In the genomic region with DNA sequence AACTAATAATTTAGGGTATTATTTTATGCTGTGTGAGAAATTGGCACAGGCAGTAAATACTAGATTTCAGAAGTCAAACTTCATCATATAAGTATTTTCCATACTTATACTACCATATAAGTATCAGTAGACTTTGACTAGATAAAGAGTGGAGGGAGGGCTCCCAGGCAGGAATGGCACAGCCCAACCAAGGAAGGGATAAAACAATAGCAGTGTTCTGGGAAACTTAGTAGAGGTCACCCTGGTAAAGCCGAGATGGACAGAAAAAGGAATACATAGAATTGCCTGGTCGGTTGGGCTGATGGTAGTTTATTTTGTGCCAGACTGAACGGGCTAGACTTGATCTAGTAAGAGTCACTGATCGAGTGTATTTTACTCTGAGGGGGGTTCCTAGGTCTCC, we compare ENCODE assay signal across 16 cellular contexts. TPM values are rescaled to one million over a fixed set of nuclear protein-coding genes. Genes with fewer than 3 reads are reported as not detected.
"Had no signal": no experiment of that assay in that cellular context is flagged by ENCODE, and none has a peak within 500 bp of the region (broad histone marks: within the 10 kb centered on the region; RNA-seq: fewer than 3 reads in every experiment).

No MANE protein-coding gene starts in this region.

- DNase-seq: activated CD4-positive, alpha-beta T cell treated with anti-CD3 and anti-CD28 coated beads, Interleukin-2, amount 50 U/mL, for 4 hours; activated CD4-positive, CD25-positive, alpha-beta regulatory T cell treated with anti-CD3 and anti-CD28 coated beads, Interleukin-2, amount 50 U/mL, for 72 hours; activated CD8-positive, alpha-beta memory T cell treated with anti-CD3 and anti-CD28 coated beads, Interleukin-2, amount 10 ng/mL, durations not matched to agents 7 days and 5 days; activated gamma-delta T cell; activated naive CD8-positive, alpha-beta T cell treated with anti-CD3 and anti-CD28 coated beads for 36 hours; activated T-cell treated with anti-CD3 and anti-CD28 coated beads, Interleukin-2, amount 50 U/mL, for 4 hours; aorta; effector memory CD8-positive, alpha-beta T cell; T-helper 9 cell had no signal

- H3K4me3 Mint-ChIP-seq: activated CD8-positive, alpha-beta memory T cell treated with anti-CD3 and anti-CD28 coated beads, Interleukin-2, amount 10 ng/mL, durations not matched to agents 7 days and 5 days; activated naive CD8-positive, alpha-beta T cell treated with anti-CD3 and anti-CD28 coated beads for 36 hours; activated T-cell treated with anti-CD3 and anti-CD28 coated beads, Interleukin-2, amount 50 U/mL, for 4 hours; effector memory CD8-positive, alpha-beta T cell; neural crest cell; stimulated activated effector memory CD8-positive, alpha-beta T cell treated with anti-CD3 and anti-CD28 coated beads, Interleukin-12 subunit alpha, Interleukin-12 subunit beta, amount 100 ng/mL, for 72 hours had no signal

- H3K4me2 ChIP-seq: smooth muscle cell had no signal

- H3K36me3 Mint-ChIP-seq: stimulated activated effector memory CD8-positive, alpha-beta T cell treated with anti-CD3 and anti-CD28 coated beads, Interleukin-12 subunit alpha, Interleukin-12 subunit beta, amount 100 ng/mL, for 72 hours had no signal

- H3K27me3 Mint-ChIP-seq: activated CD8-positive, alpha-beta memory T cell treated with anti-CD3 and anti-CD28 coated beads, Interleukin-2, amount 10 ng/mL, durations not matched to agents 7 days and 5 days; activated naive CD8-positive, alpha-beta T cell treated with anti-CD3 and anti-CD28 coated beads for 36 hours; effector memory CD8-positive, alpha-beta T cell had no signal

- H2AFZ ChIP-seq: parathyroid adenoma had no signal

- H3K27ac ChIP-seq: cardiac muscle cell, coronary artery, parathyroid adenoma, tibial nerve had no signal

- H3K9ac ChIP-seq: parathyroid adenoma had no signal

- H3K79me2 ChIP-seq: parathyroid adenoma had no signal

- H3K9me3 ChIP-seq: tibial nerve had no signal

- H3K27ac Mint-ChIP-seq: activated CD8-positive, alpha-beta memory T cell treated with anti-CD3 and anti-CD28 coated beads, Interleukin-2, amount 10 ng/mL, durations not matched to agents 7 days and 5 days; activated naive CD8-positive, alpha-beta T cell treated with anti-CD3 and anti-CD28 coated beads for 36 hours; effector memory CD8-positive, alpha-beta T cell; stimulated activated effector memory CD8-positive, alpha-beta T cell treated with anti-CD3 and anti-CD28 coated beads, Interleukin-12 subunit alpha, Interleukin-12 subunit beta, amount 100 ng/mL, for 72 hours had no signal

- H3K36me3 ChIP-seq: cardiac muscle cell, tibial nerve had no signal

- ATAC-seq: activated CD8-positive, alpha-beta memory T cell treated with anti-CD3 and anti-CD28 coated beads, Interleukin-2, amount 10 ng/mL, durations not matched to agents 7 days and 5 days; activated T-cell treated with anti-CD3 and anti-CD28 coated beads, Interleukin-2, amount 50 U/mL, for 4 hours; effector memory CD8-positive, alpha-beta T cell; stimulated activated effector memory CD8-positive, alpha-beta T cell treated with anti-CD3 and anti-CD28 coated beads, Interleukin-12 subunit alpha, Interleukin-12 subunit beta, amount 100 ng/mL, for 72 hours had no signal

- H3K4me3 ChIP-seq: cardiac muscle cell, coronary artery, smooth muscle cell, tibial nerve had no signal

- H3K4me1 ChIP-seq: parathyroid adenoma had no signal

- H3K4me1 Mint-ChIP-seq: activated CD8-positive, alpha-beta memory T cell treated with anti-CD3 and anti-CD28 coated beads, Interleukin-2, amount 10 ng/mL, durations not matched to agents 7 days and 5 days; stimulated activated effector memory CD8-positive, alpha-beta T cell treated with anti-CD3 and anti-CD28 coated beads, Interleukin-12 subunit alpha, Interleukin-12 subunit beta, amount 100 ng/mL, for 72 hours had no signal

- H3K27me3 ChIP-seq: cardiac muscle cell, tibial nerve had no signal

- H3K9me3 Mint-ChIP-seq: activated naive CD8-positive, alpha-beta T cell treated with anti-CD3 and anti-CD28 coated beads for 36 hours; activated T-cell treated with anti-CD3 and anti-CD28 coated beads, Interleukin-2, amount 50 U/mL, for 4 hours; effector memory CD8-positive, alpha-beta T cell; stimulated activated effector memory CD8-positive, alpha-beta T cell treated with anti-CD3 and anti-CD28 coated beads, Interleukin-12 subunit alpha, Interleukin-12 subunit beta, amount 100 ng/mL, for 72 hours had no signal

RNA-seq across cellular contexts. Expression of a gene that starts 19.6 kb away (rescaled TPM):
- total RNA-seq: activated CD8-positive, alpha-beta memory T cell treated with anti-CD3 and anti-CD28 coated beads, Interleukin-2, amount 10 ng/mL, durations not matched to agents 7 days and 5 days; activated naive CD8-positive, alpha-beta T cell treated with anti-CD3 and anti-CD28 coated beads for 36 hours; activated T-cell treated with anti-CD3 and anti-CD28 coated beads, Interleukin-2, amount 50 U/mL, for 4 hours; cardiac muscle cell; neural crest cell; smooth muscle cell had no signal
- polyA plus RNA-seq: cardiac muscle cell, smooth muscle cell had no signal
